In genomic region chr2:219713110-219713509, GRCh38 we compare ENCODE assay signal across 8 cellular contexts.
DNase-seq lines count a peak whose midpoint lies in the region; ATAC-seq, FAIRE-seq and TF ChIP-seq lines count a peak whose summit lies in the region.

No MANE protein-coding gene starts in this region.

- intact Hi-C loops in A673 (cut with micrococcal nuclease; ENCODE audit: unreplicated experiment) (no loop called here), GM12878 (cut with micrococcal nuclease; ENCODE audit: unreplicated experiment) (no loop called here)

- no peaks in the 10 kb centered on the region for H4K20me1 ChIP-seq in GM12878 (ENCODE audit: control insufficient read depth, insufficient read depth)

- TF ChIP-seq CTCF in A673 (conservative IDR thresholded peaks at IDR 0.05; ENCODE audit: low read depth, low read length) (no peak), GM12878 (IDR thresholded peaks at IDR 0.05 in 2 of 3, conservative IDR thresholded peaks at IDR 0.05 in 1 of 3; ENCODE audit: control insufficient read depth in 2 of 3, extremely low read depth in 1 of 3, insufficient read depth in 1 of 3, low read depth in 3 of 3, low read length in 3 of 3) (no peak)

- 5% methylated on average over 1 of the region's 1 CpG for WGBS in GM12878 (ENCODE audit: insufficient coverage, insufficient replicate concordance, low lambda C conversion rate, missing lambda C conversion rate)

- SMC1A ChIA-PET in GM12878 (lab: Charles Lee; ENCODE audit: uncharacterized antibody, unreplicated experiment): no interaction called here

- no peak for TF ChIP-seq RAD21 in GM12878 (IDR thresholded peaks at IDR 0.05; ENCODE audit: insufficient read depth, low read depth, low read length)

- ATAC-seq in GM19372 (IDR thresholded peaks at IDR 0.05; ENCODE audit: low read depth, unreplicated experiment) (peak; percentile 57), GM12878 (peak; percentile 70)

- CTCF ChIA-PET in A673 (lab: Charles Lee): no interaction called here
- CTCF ChIA-PET in GM12878 (lab: Yijun Ruan, JAX): no interaction called here

- RAD21 ChIA-PET in GM12878 (lab: Charles Lee; ENCODE audit: unreplicated experiment): no interaction called here

- no peak overlapping the region for H3K27ac ChIP-seq in A673 (ENCODE audit: low read depth, low read length, poor library complexity, severe bottlenecking)
- H3K27ac ChIP-seq in GM12878 (ENCODE audit: control insufficient read depth, insufficient read depth): no peak overlapping the region

- no peak for TF ChIP-seq EP300 in GM12878 (IDR thresholded peaks at IDR 0.05; ENCODE audit: borderline replicate concordance in 1 of 2, control insufficient read depth in 1 of 2, low read depth in 2 of 2, low read length in 2 of 2)

- BruUV-seq in A673 (replicated peaks; lab: Mats Ljungman, UMichigan) (no TSS peak), GM12878 (replicated peaks; lab: Mats Ljungman, UMichigan) (no TSS peak)

- POLR2A ChIA-PET in A673 (lab: Charles Lee; ENCODE audit: low non-redundant PET): no interaction called here
- POLR2A ChIA-PET in GM12878 (lab: Charles Lee): no interaction called here

- H3K79me2 ChIP-seq in GM12878 (ENCODE audit: control insufficient read depth, insufficient read depth, low read length): no peaks in the 10 kb centered on the region

- DNase-seq in A673 (ENCODE audit: low spot score) (peak; percentile 74), M059J (ENCODE audit: low read depth) (peak; percentile 33), GM12878 (ENCODE audit: low read depth, low spot score) (no peak), UCSD-AML1 (lab: John Stamatoyannopoulos, UW; ENCODE audit: unreplicated experiment) (no peak), occipital lobe (lab: John Stamatoyannopoulos, UW) (no peak)
- no peak for DNase-seq in activated T-cell treated with anti-CD3 and anti-CD28 coated beads, Interleukin-2, amount 50 U/mL, for 1 hour
- DNase-seq in activated CD4-positive, alpha-beta T cell treated with anti-CD3 and anti-CD28 coated beads, Interleukin-2, amount 50 U/mL, for 1 hour: no peak

- no peak overlapping the region for H3K4me2 ChIP-seq in GM12878 (ENCODE audit: control insufficient read depth, insufficient read depth)

- H3K9me3 ChIP-seq in A673 (ENCODE audit: low read depth, low read length, poor library complexity, severe bottlenecking) (no peaks in the 10 kb centered on the region), GM12878 (replicated peaks; ENCODE audit: control insufficient read depth, insufficient read depth, low read length) (no peaks in the 10 kb centered on the region; the same call in 2 of the 3 replicates)

- FAIRE-seq in GM12878 (lab: Jason Lieb, UNC): no peak

- in situ Hi-C loops in GM12878 (cut with MboI): no loop called here

- TF ChIP-seq POLR2A in GM12878 (IDR thresholded peaks at IDR 0.05; ENCODE audit: low read depth, low read length): no peak

- H3K4me1 ChIP-seq in A673 (ENCODE audit: insufficient read depth, low read length, poor library complexity, severe bottlenecking) (no peaks in the 10 kb centered on the region), GM12878 (ENCODE audit: control insufficient read depth, insufficient read depth, low read length) (no peaks in the 10 kb centered on the region)

- no peaks in the 10 kb centered on the region for H3K36me3 ChIP-seq in A673 (ENCODE audit: insufficient read depth, low read length, poor library complexity, severe bottlenecking)
- H3K36me3 ChIP-seq in GM12878 (ENCODE audit: control insufficient read depth in 2 of 2, insufficient read depth in 2 of 2, low read length in 1 of 2): no peaks in the 10 kb centered on the region

- peak overlapping the region; percentile 44 for H2AFZ ChIP-seq in GM12878 (ENCODE audit: control insufficient read depth, low read depth, low read length)

- no peak overlapping the region for H3K9ac ChIP-seq in GM12878 (ENCODE audit: control insufficient read depth, insufficient read depth, low read length)

- H3K4me3 ChIP-seq in A673 (ENCODE audit: low read depth, low read length, poor library complexity, severe bottlenecking) (no peak overlapping the region), GM12878 (no peak overlapping the region)

- H3K27me3 ChIP-seq in A673 (replicated peaks; ENCODE audit: insufficient read depth, low read depth, low read length, poor library complexity) (peaks cover 8% of the 10 kb centered on the region), GM12878 (replicated peaks in 1 of 2; ENCODE audit: control insufficient read depth in 2 of 2, insufficient read depth in 2 of 2, low read length in 1 of 2) (no peaks in the 10 kb centered on the region)

TF ChIP-seq in GM12878, 131 proteins besides CTCF, POLR2A, EP300 and RAD21 (continues in another document):
- TF ChIP-seq USF2 (IDR thresholded peaks at IDR 0.05; ENCODE audit: borderline replicate concordance, low read depth, low read length) (peak; percentile 28; the same call in 1 of the 2 replicates), SRF (IDR thresholded peaks at IDR 0.05; ENCODE audit: low read depth in 2 of 2, low read length in 2 of 2) (no peak), CEBPB (IDR thresholded peaks at IDR 0.05; ENCODE audit: borderline replicate concordance in 1 of 2, low read depth in 2 of 2, low read length in 2 of 2) (no peak), RBBP5 (conservative IDR thresholded peaks at IDR 0.05) (no peak), CHD1 (IDR thresholded peaks at IDR 0.05; ENCODE audit: low read depth, low read length) (no peak), HCFC1 (IDR thresholded peaks at IDR 0.05; ENCODE audit: low read length) (peak; percentile 63), MTA2 (IDR thresholded peaks at IDR 0.05; ENCODE audit: low read depth) (no peak), BMI1 (IDR thresholded peaks at IDR 0.05; ENCODE audit: borderline replicate concordance) (no peak), EED (IDR thresholded peaks at IDR 0.05; ENCODE audit: low read depth) (no peak), SIX5 (IDR thresholded peaks at IDR 0.05; ENCODE audit: low read depth, low read length, severe bottlenecking) (peak; percentile 68), FOS (IDR thresholded peaks at IDR 0.05; ENCODE audit: borderline replicate concordance, extremely low read depth, insufficient read length) (no peak), FOXM1 (IDR thresholded peaks at IDR 0.05; ENCODE audit: low read depth, low read length) (no peak), E4F1 (IDR thresholded peaks at IDR 0.05; ENCODE audit: borderline replicate concordance, partially characterized antibody) (no peak), NRF1 (conservative IDR thresholded peaks at IDR 0.05; ENCODE audit: low read depth, low read length) (no peak)
- TF ChIP-seq, protein P1, sequence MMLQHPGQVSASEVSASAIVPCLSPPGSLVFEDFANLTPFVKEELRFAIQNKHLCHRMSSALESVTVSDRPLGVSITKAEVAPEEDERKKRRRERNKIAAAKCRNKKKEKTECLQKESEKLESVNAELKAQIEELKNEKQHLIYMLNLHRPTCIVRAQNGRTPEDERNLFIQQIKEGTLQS (IDR thresholded peaks at IDR 0.05; ENCODE audit: borderline replicate concordance, extremely low read depth, low read depth, low read length): peak; percentile 57; the same call in 1 of the 2 replicates
- TF ChIP-seq, protein P2, sequence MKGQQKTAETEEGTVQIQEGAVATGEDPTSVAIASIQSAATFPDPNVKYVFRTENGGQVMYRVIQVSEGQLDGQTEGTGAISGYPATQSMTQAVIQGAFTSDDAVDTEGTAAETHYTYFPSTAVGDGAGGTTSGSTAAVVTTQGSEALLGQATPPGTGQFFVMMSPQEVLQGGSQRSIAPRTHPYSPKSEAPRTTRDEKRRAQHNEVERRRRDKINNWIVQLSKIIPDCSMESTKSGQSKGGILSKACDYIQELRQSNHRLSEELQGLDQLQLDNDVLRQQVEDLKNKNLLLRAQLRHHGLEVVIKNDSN (IDR thresholded peaks at IDR 0.05; ENCODE audit: borderline replicate concordance, extremely low read length, insufficient read depth, low read depth, low read length): peak; percentile 68
- TF ChIP-seq, protein P3, sequence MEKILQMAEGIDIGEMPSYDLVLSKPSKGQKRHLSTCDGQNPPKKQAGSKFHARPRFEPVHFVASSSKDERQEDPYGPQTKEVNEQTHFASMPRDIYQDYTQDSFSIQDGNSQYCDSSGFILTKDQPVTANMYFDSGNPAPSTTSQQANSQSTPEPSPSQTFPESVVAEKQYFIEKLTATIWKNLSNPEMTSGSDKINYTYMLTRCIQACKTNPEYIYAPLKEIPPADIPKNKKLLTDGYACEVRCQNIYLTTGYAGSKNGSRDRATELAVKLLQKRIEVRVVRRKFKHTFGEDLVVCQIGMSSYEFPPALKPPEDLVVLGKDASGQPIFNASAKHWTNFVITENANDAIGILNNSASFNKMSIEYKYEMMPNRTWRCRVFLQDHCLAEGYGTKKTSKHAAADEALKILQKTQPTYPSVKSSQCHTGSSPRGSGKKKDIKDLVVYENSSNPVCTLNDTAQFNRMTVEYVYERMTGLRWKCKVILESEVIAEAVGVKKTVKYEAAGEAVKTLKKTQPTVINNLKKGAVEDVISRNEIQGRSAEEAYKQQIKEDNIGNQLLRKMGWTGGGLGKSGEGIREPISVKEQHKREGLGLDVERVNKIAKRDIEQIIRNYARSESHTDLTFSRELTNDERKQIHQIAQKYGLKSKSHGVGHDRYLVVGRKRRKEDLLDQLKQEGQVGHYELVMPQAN (conservative IDR thresholded peaks at IDR 0.05): no peak

Comparison
In these comparisons a context has a peak if more than half of its experiments do, and no peak if none do; other contexts are left out.
1. DNase-seq: peak in A673 (single experiment) and M059J (single experiment); none in GM12878 (single experiment), activated T-cell treated with anti-CD3 and anti-CD28 coated beads, Interleukin-2, amount 50 U/mL, for 1 hour (single experiment), activated CD4-positive, alpha-beta T cell treated with anti-CD3 and anti-CD28 coated beads, Interleukin-2, amount 50 U/mL, for 1 hour (single experiment), UCSD-AML1 (single experiment) and occipital lobe (single experiment).